In genomic region chr7:2045559-2046405, GRCh38 we compare ENCODE assay signal across 23 cellular contexts.
DNase-seq lines count a peak whose midpoint lies in the region; ATAC-seq and TF ChIP-seq lines count a peak whose summit lies in the region.
"Had no signal": no experiment of that assay in that cellular context is flagged by ENCODE, and none has a peak within 500 bp of the region (broad histone marks: within the 10 kb centered on the region; RNA-seq: fewer than 3 reads in every experiment).

No MANE protein-coding gene starts in this region.

- no peaks in the 10 kb centered on the region for H3K4me1 ChIP-seq in aorta (ENCODE audit: control insufficient read depth in 1 of 2, insufficient read depth in 2 of 2, low read length in 2 of 2)
- peaks cover 4% of the 10 kb centered on the region for H3K4me1 ChIP-seq in foreskin keratinocyte

- peaks cover 15 to 25% of the 10 kb centered on the region in 2 donors for H3K27me3 Mint-ChIP-seq in natural killer cell treated with Interleukin-12 subunit alpha and Interleukin-12 subunit beta and Interleukin-15 and Interleukin-18, amount 100 ng/mL, for 72 hours
- H3K27me3 Mint-ChIP-seq in natural killer cell (ENCODE audit: low read depth in 2 of 2) (peaks cover 15 to 28% of the 10 kb centered on the region in 2 donors), osteocyte (ENCODE audit: unreplicated experiment) (no peaks in the 10 kb centered on the region)
- H3K27me3 Mint-ChIP-seq: CD8-positive, alpha-beta memory T cell; stimulated activated memory B cell treated with anti-CD40 and anti-IgM and Interleukin-4, amounts not matched to agents 10 μg/mL and 1 μg/mL and 100 μg/mL, for 72 hours had no signal

- no peaks in the 10 kb centered on the region for H3K9me3 Mint-ChIP-seq in natural killer cell treated with Interleukin-12 subunit alpha and Interleukin-12 subunit beta and Interleukin-15 and Interleukin-18, amount 100 ng/mL, for 72 hours
- H3K9me3 Mint-ChIP-seq in natural killer cell (no peaks in the 10 kb centered on the region), osteocyte (ENCODE audit: unreplicated experiment) (peaks cover 3% of the 10 kb centered on the region)
- H3K9me3 Mint-ChIP-seq: activated T-helper 2 cell treated with anti-CD3 and anti-CD28 coated beads, Interferon-gamma antibody, Interleukin-2, Interleukin-4, amounts not matched to agents 10 μg/mL and 5 μg/mL and 100 μg/mL, durations not matched to agents 14 hours and 24 hours and 36 hours; stimulated activated memory B cell treated with anti-CD40 and anti-IgM and Interleukin-4, amounts not matched to agents 10 μg/mL and 1 μg/mL and 100 μg/mL, for 72 hours had no signal

- no peak overlapping the region for H3K27ac Mint-ChIP-seq in natural killer cell treated with Interleukin-12 subunit alpha and Interleukin-12 subunit beta and Interleukin-15 and Interleukin-18, amount 100 ng/mL, for 72 hours
- no peak overlapping the region for H3K27ac Mint-ChIP-seq in natural killer cell
- H3K27ac Mint-ChIP-seq in osteocyte (ENCODE audit: unreplicated experiment), result no peak overlapping the region
- H3K27ac Mint-ChIP-seq: activated T-helper 2 cell treated with anti-CD3 and anti-CD28 coated beads, Interferon-gamma antibody, Interleukin-2, Interleukin-4, amounts not matched to agents 10 μg/mL and 5 μg/mL and 100 μg/mL, durations not matched to agents 14 hours and 24 hours and 36 hours; CD8-positive, alpha-beta memory T cell; stimulated activated memory B cell treated with anti-CD40 and anti-IgM and Interleukin-4, amounts not matched to agents 10 μg/mL and 1 μg/mL and 100 μg/mL, for 72 hours had no signal

- no peak overlapping the region for H3K4me3 ChIP-seq in aorta (ENCODE audit: low read length in 2 of 2)
- H3K4me3 ChIP-seq: GM23248, MG63, smooth muscle cell, thoracic aorta had no signal

- DNase-seq in natural killer cell treated with Interleukin-12 subunit alpha and Interleukin-12 subunit beta and Interleukin-15 and Interleukin-18, amount 100 ng/mL, for 72 hours (ENCODE audit: low spot score), result peak; percentile 49
- DNase-seq in natural killer cell (no peak), left ventricle myocardium superior (peak; percentile 14), osteocyte (ENCODE audit: extremely low spot score, unreplicated experiment) (peak; percentile 51), aorta (peak; percentile 30 to 53), foreskin keratinocyte (no peak), AML-193 (lab: John Stamatoyannopoulos, UW) (no peak)
- DNase-seq: DMS153; effector CD8-positive, alpha-beta T cell; GM23248; KBM-7; MG63; NCI-H1436; NCI-H446; stimulated activated CD4-positive, alpha-beta T cell treated with anti-CD3 and anti-CD28 coated beads, Interleukin-2, amount 100 ng/mL, for 48 hours; T-helper 9 cell had no signal

- WGBS in aorta, 2 donors, result 92 to 94% methylated on average over 25 of the region's 25 CpGs

- no peak for ATAC-seq in natural killer cell treated with Interleukin-12 subunit alpha and Interleukin-12 subunit beta and Interleukin-15 and Interleukin-18, amount 100 ng/mL, for 72 hours
- no peak for ATAC-seq in natural killer cell
- ATAC-seq in left ventricle myocardium superior, result no peak
- ATAC-seq in aorta (ENCODE audit: low FRiP score), result no peak
- no peak for ATAC-seq in foreskin keratinocyte
- ATAC-seq in GM18511 (IDR thresholded peaks at IDR 0.05; ENCODE audit: unreplicated experiment), result no peak
- ATAC-seq: left lobe of liver; stimulated activated memory B cell treated with anti-CD40 and anti-IgM and Interleukin-4, amounts not matched to agents 10 μg/mL and 1 μg/mL and 100 μg/mL, for 72 hours had no signal

- intact Hi-C loops in natural killer cell (cut with micrococcal nuclease) (no loop called here), left ventricle myocardium superior (cut with micrococcal nuclease) (no loop called here), aorta (cut with DNase I) (no loop called here)

- H3K27me3 ChIP-seq in aorta (ENCODE audit: control insufficient read depth in 1 of 2, insufficient read depth in 2 of 2, low read length in 1 of 2) (no peaks in the 10 kb centered on the region), foreskin keratinocyte (no peaks in the 10 kb centered on the region)
- H3K27me3 ChIP-seq: MG63 had no signal

- H3K27ac ChIP-seq in aorta (ENCODE audit: low read depth in 1 of 2, low read length in 2 of 2) (no peak overlapping the region), foreskin keratinocyte (no peak overlapping the region)
- H3K27ac ChIP-seq: GM23248, thoracic aorta had no signal

- no peak overlapping the region for H3K4me3 Mint-ChIP-seq in natural killer cell treated with Interleukin-12 subunit alpha and Interleukin-12 subunit beta and Interleukin-15 and Interleukin-18, amount 100 ng/mL, for 72 hours
- H3K4me3 Mint-ChIP-seq in natural killer cell (no peak overlapping the region), osteocyte (ENCODE audit: unreplicated experiment) (no peak overlapping the region)
- H3K4me3 Mint-ChIP-seq: CD8-positive, alpha-beta memory T cell; stimulated activated memory B cell treated with anti-CD40 and anti-IgM and Interleukin-4, amounts not matched to agents 10 μg/mL and 1 μg/mL and 100 μg/mL, for 72 hours had no signal

- no peaks in the 10 kb centered on the region for H3K9me3 ChIP-seq in aorta (ENCODE audit: control insufficient read depth, low read length)
- H3K9me3 ChIP-seq: MG63, thoracic aorta had no signal

- TF ChIP-seq CTCF in natural killer cell (IDR thresholded peaks at IDR 0.05) (no peak), osteocyte (IDR thresholded peaks at IDR 0.05) (no peak), foreskin keratinocyte (conservative IDR thresholded peaks at IDR 0.05) (no peak)

- H3K36me3 ChIP-seq in aorta (ENCODE audit: control insufficient read depth in 1 of 2, insufficient read depth in 2 of 2, low read length in 1 of 2), result no peaks in the 10 kb centered on the region
- H3K36me3 ChIP-seq: thoracic aorta had no signal

- H3K4me1 Mint-ChIP-seq in natural killer cell treated with Interleukin-12 subunit alpha and Interleukin-12 subunit beta and Interleukin-15 and Interleukin-18, amount 100 ng/mL, for 72 hours (ENCODE audit: low read depth in 2 of 2), result peaks cover 29 to 48% of the 10 kb centered on the region in 2 donors
- peaks cover 65 to 67% of the 10 kb centered on the region in 2 donors for H3K4me1 Mint-ChIP-seq in natural killer cell
- H3K4me1 Mint-ChIP-seq in osteocyte (ENCODE audit: unreplicated experiment), result peaks cover 8% of the 10 kb centered on the region

- no peaks in the 10 kb centered on the region for H3K36me3 Mint-ChIP-seq in natural killer cell treated with Interleukin-12 subunit alpha and Interleukin-12 subunit beta and Interleukin-15 and Interleukin-18, amount 100 ng/mL, for 72 hours
- H3K36me3 Mint-ChIP-seq in natural killer cell (no peaks in the 10 kb centered on the region), osteocyte (ENCODE audit: unreplicated experiment) (peaks cover 19% of the 10 kb centered on the region)

Comparison
In these comparisons a context has a peak if more than half of its experiments do, and no peak if none do; other contexts are left out.
1. DNase-seq: peak in natural killer cell treated with Interleukin-12 subunit alpha and Interleukin-12 subunit beta and Interleukin-15 and Interleukin-18, amount 100 ng/mL, for 72 hours (single experiment), left ventricle myocardium superior (single experiment), osteocyte (single experiment) and aorta (2 of 2); none in natural killer cell (single experiment), foreskin keratinocyte (0 of 2) and AML-193 (0 of 2).